Comparison of ENCODE assay signal across 21 cellular contexts in genomic region chr5:171427318-171428167, GRCh38. TPM values are rescaled to one million over a fixed set of nuclear protein-coding genes. Genes with fewer than 3 reads are reported as not detected.
DNase-seq lines count a peak whose midpoint lies in the region; ATAC-seq and TF ChIP-seq lines count a peak whose summit lies in the region.
"Had no signal": no experiment of that assay in that cellular context is flagged by ENCODE, and none has a peak within 500 bp of the region (broad histone marks: within the 10 kb centered on the region; RNA-seq: fewer than 3 reads in every experiment).

No MANE protein-coding gene starts in this region.

- H3K9me3 Mint-ChIP-seq in activated T-cell treated with anti-CD3 and anti-CD28 coated beads, Interleukin-2, amount 50 U/mL, for 24 hours, result no peaks in the 10 kb centered on the region
- no peaks in the 10 kb centered on the region for H3K9me3 Mint-ChIP-seq in activated T-cell treated with anti-CD3 and anti-CD28 coated beads, Interleukin-2, amount 50 U/mL, for 72 hours
- H3K9me3 Mint-ChIP-seq in endodermal cell, result no peaks in the 10 kb centered on the region
- H3K9me3 Mint-ChIP-seq: activated T-helper 1 cell treated with anti-CD3 and anti-CD28 coated beads, Interleukin-12 subunit alpha, Interleukin-12 subunit beta, Interleukin-2, Interleukin-4 antibody, amounts not matched to agents 30 ng/mL and 10 ng/mL and 1 ng/mL, durations not matched to agents 14 hours and 24 hours and 36 hours had no signal

- ATAC-seq in activated T-cell treated with anti-CD3 and anti-CD28 coated beads, Interleukin-2, amount 50 U/mL, for 72 hours (replicated peaks in 1 of 2), result no peak
- no peak for ATAC-seq in GM19452 (IDR thresholded peaks at IDR 0.05; ENCODE audit: unreplicated experiment)
- ATAC-seq: mucosa of descending colon had no signal

- no peaks in the 10 kb centered on the region for H3K9me3 ChIP-seq in endodermal cell (ENCODE audit: control insufficient read depth, low read length)
- H3K9me3 ChIP-seq: BLaER1 treated with 17β-estradiol and CSF1 and Interleukin-3, amounts not matched to agents 10 nM and 100 nM; mucosa of descending colon; neutrophil; SJSA1; transverse colon had no signal

- H3K9ac ChIP-seq in endodermal cell (ENCODE audit: extremely low read depth, low read length, poor library complexity, severe bottlenecking), result no peak overlapping the region
- H3K9ac ChIP-seq: BLaER1 treated with 17β-estradiol and CSF1 and Interleukin-3, amounts not matched to agents 10 nM and 100 nM had no signal

- peaks cover 2% of the 10 kb centered on the region for H3K27me3 ChIP-seq in endodermal cell (ENCODE audit: control insufficient read depth, insufficient read depth, low read length, poor library complexity, severe bottlenecking)
- H3K27me3 ChIP-seq: SJSA1, transverse colon had no signal

- no peak for DNase-seq in activated T-cell treated with anti-CD3 and anti-CD28 coated beads, Interleukin-2, amount 50 U/mL, for 24 hours
- no peak for DNase-seq in activated T-cell treated with anti-CD3 and anti-CD28 coated beads, Interleukin-2, amount 50 U/mL, for 72 hours
- DNase-seq in endodermal cell, result peak; percentile 36
- peak; percentile 68 for DNase-seq in mesenteric fat pad (ENCODE audit: low spot score)
- DNase-seq in ureter (ENCODE audit: low spot score), result peak; percentile 27
- DNase-seq in NCI-H510A treated with DMSO at 0.1 percent for 48 hours (lab: John Stamatoyannopoulos, UW), result no peak
- DNase-seq in amniotic stem cell (lab: John Stamatoyannopoulos, UW), result no peak
- DNase-seq: central memory CD4-positive, alpha-beta T cell; NCI-H1105; NCI-H748 treated with DMSO at 0.1 percent for 48 hours; PC-9; stimulated activated CD4-positive, alpha-beta T cell treated with anti-CD3 and anti-CD28 coated beads, Interleukin-1b, Interleukin-23, amount 100 ng/mL, for 48 hours; stimulated activated naive CD4-positive, alpha-beta T cell treated with Interleukin-2 at 50 U/mL for 16 hours; transverse colon had no signal

- H3K4me1 ChIP-seq in endodermal cell (ENCODE audit: control insufficient read depth, insufficient read depth, low read length), result no peaks in the 10 kb centered on the region
- H3K4me1 ChIP-seq: transverse colon had no signal

- no peaks in the 10 kb centered on the region for H3K36me3 ChIP-seq in endodermal cell (ENCODE audit: control insufficient read depth, insufficient read depth, low read length)
- H3K36me3 ChIP-seq: BLaER1 treated with 17β-estradiol and CSF1 and Interleukin-3, amounts not matched to agents 10 nM and 100 nM; neutrophil; SJSA1; transverse colon had no signal

- WGBS in endodermal cell (ENCODE audit: insufficient coverage in 1 of 2, insufficient read length in 1 of 2), 2 experiments, result 91 to 92% methylated on average over 8 to 20 of the region's 20 CpGs

- peaks cover 18% of the 10 kb centered on the region for H3K27me3 Mint-ChIP-seq in activated T-cell treated with anti-CD3 and anti-CD28 coated beads, Interleukin-2, amount 50 U/mL, for 24 hours
- peaks cover 6% of the 10 kb centered on the region for H3K27me3 Mint-ChIP-seq in activated T-cell treated with anti-CD3 and anti-CD28 coated beads, Interleukin-2, amount 50 U/mL, for 72 hours (ENCODE audit: low read depth)
- peaks cover 6% of the 10 kb centered on the region for H3K27me3 Mint-ChIP-seq in endodermal cell (ENCODE audit: insufficient read depth)

- no peaks in the 10 kb centered on the region for H3K4me1 Mint-ChIP-seq in activated T-cell treated with anti-CD3 and anti-CD28 coated beads, Interleukin-2, amount 50 U/mL, for 24 hours (ENCODE audit: low read depth)
- no peaks in the 10 kb centered on the region for H3K4me1 Mint-ChIP-seq in activated T-cell treated with anti-CD3 and anti-CD28 coated beads, Interleukin-2, amount 50 U/mL, for 72 hours (ENCODE audit: low read depth)
- peaks cover 5% of the 10 kb centered on the region for H3K4me1 Mint-ChIP-seq in endodermal cell

- TF ChIP-seq CTCF in endodermal cell (conservative IDR thresholded peaks at IDR 0.05), result no peak

- no peak overlapping the region for H3K4me3 ChIP-seq in endodermal cell (ENCODE audit: low read length)
- H3K4me3 ChIP-seq: BLaER1 treated with 17β-estradiol and CSF1 and Interleukin-3, amounts not matched to agents 10 nM and 100 nM; mucosa of descending colon; PC-9; SJSA1; transverse colon had no signal

- no peaks in the 10 kb centered on the region for H3K36me3 Mint-ChIP-seq in activated T-cell treated with anti-CD3 and anti-CD28 coated beads, Interleukin-2, amount 50 U/mL, for 24 hours (ENCODE audit: low read depth)
- H3K36me3 Mint-ChIP-seq in activated T-cell treated with anti-CD3 and anti-CD28 coated beads, Interleukin-2, amount 50 U/mL, for 72 hours (ENCODE audit: insufficient read depth in 2 of 2), result no peaks in the 10 kb centered on the region
- no peaks in the 10 kb centered on the region for H3K36me3 Mint-ChIP-seq in endodermal cell (ENCODE audit: low read depth)

- H3K4me3 Mint-ChIP-seq in activated T-cell treated with anti-CD3 and anti-CD28 coated beads, Interleukin-2, amount 50 U/mL, for 24 hours, result no peak overlapping the region
- no peak overlapping the region for H3K4me3 Mint-ChIP-seq in activated T-cell treated with anti-CD3 and anti-CD28 coated beads, Interleukin-2, amount 50 U/mL, for 72 hours
- no peak overlapping the region for H3K4me3 Mint-ChIP-seq in endodermal cell
- H3K4me3 Mint-ChIP-seq: activated T-helper 1 cell treated with anti-CD3 and anti-CD28 coated beads, Interleukin-12 subunit alpha, Interleukin-12 subunit beta, Interleukin-2, Interleukin-4 antibody, amounts not matched to agents 30 ng/mL and 10 ng/mL and 1 ng/mL, durations not matched to agents 14 hours and 24 hours and 36 hours had no signal

- peak overlapping the region; percentile 18 for H3K27ac Mint-ChIP-seq in activated T-cell treated with anti-CD3 and anti-CD28 coated beads, Interleukin-2, amount 50 U/mL, for 24 hours
- no peak overlapping the region for H3K27ac Mint-ChIP-seq in activated T-cell treated with anti-CD3 and anti-CD28 coated beads, Interleukin-2, amount 50 U/mL, for 72 hours
- H3K27ac Mint-ChIP-seq in endodermal cell, result no peak overlapping the region
- H3K27ac Mint-ChIP-seq: activated T-helper 1 cell treated with anti-CD3 and anti-CD28 coated beads, Interleukin-12 subunit alpha, Interleukin-12 subunit beta, Interleukin-2, Interleukin-4 antibody, amounts not matched to agents 30 ng/mL and 10 ng/mL and 1 ng/mL, durations not matched to agents 14 hours and 24 hours and 36 hours had no signal

- no peak overlapping the region for H3K27ac ChIP-seq in endodermal cell (ENCODE audit: low read depth, low read length)
- H3K27ac ChIP-seq: BLaER1 treated with 17β-estradiol and CSF1 and Interleukin-3, amounts not matched to agents 10 nM and 100 nM; neutrophil; PC-9; SJSA1; transverse colon had no signal

RNA-seq across cellular contexts. Expression of gene FGF18, which starts 8.1 kb away (rescaled TPM):
- total RNA-seq in activated T-cell treated with anti-CD3 and anti-CD28 coated beads, Interleukin-2, amount 50 U/mL, for 72 hours, result under 1 TPM; 0.12 to 0.17 TPM
- under 1 TPM; 0.44 to 0.57 TPM for total RNA-seq in endodermal cell
- 3.8 TPM for polyA plus RNA-seq in endodermal cell (2013, experiment 1 of 2)
- polyA plus RNA-seq in endodermal cell (2013, experiment 2 of 2), result 3.6 TPM
- 1.7 TPM for total RNA-seq in mesenteric fat pad
- total RNA-seq in ureter, result 0.81 TPM
- polyA plus RNA-seq: liver had no signal

RNA-seq across cellular contexts. Expression of gene NPM1, which starts 39.9 kb away (rescaled TPM):
- total RNA-seq in activated T-cell treated with anti-CD3 and anti-CD28 coated beads, Interleukin-2, amount 50 U/mL, for 72 hours, result 1,000 to 10,000 TPM; 2,044 to 2,227 TPM
- 1,000 to 10,000 TPM; 1,997 to 2,127 TPM for total RNA-seq in endodermal cell
- 2,680 TPM for polyA plus RNA-seq in endodermal cell (2013, experiment 1 of 2)
- polyA plus RNA-seq in endodermal cell (2013, experiment 2 of 2), result 2,415 TPM
- total RNA-seq in mesenteric fat pad, result 526 TPM
- total RNA-seq in ureter, result 877 TPM

Comparison
In these comparisons a context has a peak if more than half of its experiments do, and no peak if none do; other contexts are left out.
1. DNase-seq: peak in endodermal cell (single experiment), mesenteric fat pad (single experiment) and ureter (single experiment); none in activated T-cell treated with anti-CD3 and anti-CD28 coated beads, Interleukin-2, amount 50 U/mL, for 24 hours (single experiment), activated T-cell treated with anti-CD3 and anti-CD28 coated beads, Interleukin-2, amount 50 U/mL, for 72 hours (0 of 2), NCI-H510A treated with DMSO at 0.1 percent for 48 hours (single experiment) and amniotic stem cell (single experiment).